29 cellular contexts compared by ENCODE assay signal in genomic region chr15:89553632-89554031, GRCh38. TPM values are rescaled to one million over a fixed set of nuclear protein-coding genes. Genes with fewer than 3 reads are reported as not detected.
"Had no signal": no experiment of that assay in that cellular context is flagged by ENCODE, and none has a peak within 500 bp of the region (broad histone marks: within the 10 kb centered on the region; RNA-seq: fewer than 3 reads in every experiment).

No MANE protein-coding gene starts in this region.

- H3K4me2 ChIP-seq: hepatocyte had no signal

- H2AFZ ChIP-seq: hepatocyte had no signal

- FAIRE-seq: keratinocyte, small intestine had no signal

- H3K79me2 ChIP-seq: hepatocyte had no signal

- DNase-seq: heart right ventricle; left colon; left ventricle myocardium inferior; mesendoderm; naive B cell; natural killer cell; occipital lobe; ovary; retina; right cardiac atrium; small intestine; spleen; stimulated activated CD4-positive, alpha-beta T cell treated with anti-CD3 and anti-CD28 coated beads, Interleukin-2, amount 100 ng/mL, for 48 hours; stimulated activated naive CD4-positive, alpha-beta T cell; tibial artery; trophoblast cell; upper lobe of right lung; uterus had no signal

- ATAC-seq: left colon, sciatic nerve had no signal

- H3K4me3 ChIP-seq: heart right ventricle, hepatocyte, left ventricle myocardium inferior, lung, ovary, prostate gland, spleen, suprapubic skin, thoracic aorta, tibial artery, upper lobe of right lung, uterus had no signal

- H3K4me1 Mint-ChIP-seq: mesothelial cell of epicardium, naive B cell, natural killer cell had no signal

- H3K27ac Mint-ChIP-seq: mesothelial cell of epicardium; natural killer cell; stimulated activated naive CD8-positive, alpha-beta T cell treated with anti-CD3 and anti-CD28 coated beads, Interleukin-15, Interleukin-2, amounts not matched to agents 100 ng/mL and 50 ng/mL, for 24 hours had no signal

- H3K36me3 ChIP-seq: heart right ventricle, left ventricle myocardium inferior, neutrophil, ovary, prostate gland, spleen, suprapubic skin, thoracic aorta, tibial artery, upper lobe of right lung, uterus had no signal

- H3K27ac ChIP-seq: heart right ventricle, hepatocyte, left ventricle myocardium inferior, neutrophil, ovary, prostate gland, spleen, suprapubic skin, thoracic aorta, tibial artery, upper lobe of right lung, uterus had no signal

- H3K4me1 ChIP-seq: heart right ventricle, left ventricle myocardium inferior, prostate gland, spleen, suprapubic skin, tibial artery, upper lobe of right lung, uterus had no signal

- H3K27me3 ChIP-seq: hepatocyte, ovary, uterus had no signal

- H3K36me3 Mint-ChIP-seq: mesothelial cell of epicardium, natural killer cell had no signal

- H3K9me3 Mint-ChIP-seq: natural killer cell; stimulated activated naive CD8-positive, alpha-beta T cell treated with anti-CD3 and anti-CD28 coated beads, Interleukin-15, Interleukin-2, amounts not matched to agents 100 ng/mL and 50 ng/mL, for 24 hours had no signal

- H3K9me3 ChIP-seq: heart right ventricle, left ventricle myocardium inferior, neutrophil, ovary, prostate gland, suprapubic skin, thoracic aorta, tibial artery, upper lobe of right lung, uterus had no signal

- H3K4me3 Mint-ChIP-seq: mesothelial cell of epicardium; naive B cell; natural killer cell; stimulated activated naive CD8-positive, alpha-beta T cell treated with anti-CD3 and anti-CD28 coated beads, Interleukin-15, Interleukin-2, amounts not matched to agents 100 ng/mL and 50 ng/mL, for 24 hours had no signal

RNA-seq across cellular contexts. Expression of gene TICRR, which starts 21.6 kb away (rescaled TPM):
- total RNA-seq: thoracic aorta had no signal

RNA-seq across cellular contexts. Expression of gene RHCG, which starts 57.2 kb away (rescaled TPM):
- total RNA-seq: mononuclear cell, natural killer cell, sciatic nerve, spleen, thoracic aorta, upper lobe of right lung had no signal
- polyA plus RNA-seq: ovary had no signal
